ENCODE assay signal across 11 cellular contexts in genomic region chr1:61241864-61242472, GRCh38.
DNase-seq lines count a peak whose midpoint lies in the region; FAIRE-seq and TF ChIP-seq lines count a peak whose summit lies in the region.
"Had no signal": no experiment of that assay in that cellular context is flagged by ENCODE, and none has a peak within 500 bp of the region (broad histone marks: within the 10 kb centered on the region; RNA-seq: fewer than 3 reads in every experiment).

No MANE protein-coding gene starts in this region.

- H3K4me3 ChIP-seq in endothelial cell of umbilical vein (replicated peaks in 1 of 3; ENCODE audit: insufficient read depth in 1 of 3, low read depth in 1 of 3, low read length in 3 of 3) (no peak overlapping the region), mesenchymal stem cell (ENCODE audit: insufficient read depth in 1 of 2, low read depth in 1 of 2, low read length in 2 of 2) (peak overlapping the region in 1 of 2 experiments; percentile 65), thyroid gland (replicated peaks in 1 of 3) (no peak overlapping the region)

- no peak overlapping the region for H2BK12ac ChIP-seq in mesenchymal stem cell (ENCODE audit: low read length in 2 of 2)

- no peaks in the 10 kb centered on the region for H3K79me2 ChIP-seq in endothelial cell of umbilical vein (ENCODE audit: control insufficient read depth, insufficient read depth, low read length)

- H3K36me3 ChIP-seq in endothelial cell of umbilical vein (ENCODE audit: control insufficient read depth in 2 of 2, extremely low read depth in 1 of 2, insufficient read depth in 2 of 2, low read length in 2 of 2) (no peaks in the 10 kb centered on the region), mesenchymal stem cell (ENCODE audit: control insufficient read depth in 1 of 2, insufficient read depth in 2 of 2, low read depth in 1 of 2, low read length in 2 of 2) (no peaks in the 10 kb centered on the region), thyroid gland (no peaks in the 10 kb centered on the region)

- TF ChIP-seq POLR2A in endothelial cell of umbilical vein (IDR thresholded peaks at IDR 0.05; ENCODE audit: low read depth, low read length) (no peak), thyroid gland (IDR thresholded peaks at IDR 0.05) (no peak)

- no peak for FAIRE-seq in endothelial cell of umbilical vein (lab: Jason Lieb, UNC)

- no peak overlapping the region for H3K9ac ChIP-seq in endothelial cell of umbilical vein (replicated peaks; ENCODE audit: extremely low read depth, insufficient read depth, low read length)
- H3K9ac ChIP-seq in mesenchymal stem cell (ENCODE audit: low read length), result peak overlapping the region; percentile 66

- no TSS peak for BruUV-seq in endothelial cell of umbilical vein (replicated peaks; lab: Mats Ljungman, UMichigan)

- H3K27ac ChIP-seq in endothelial cell of umbilical vein (ENCODE audit: insufficient read depth, low read depth, low read length) (no peak overlapping the region), mesenchymal stem cell (ENCODE audit: low read length, poor library complexity, severe bottlenecking) (no peak overlapping the region), thyroid gland (peak overlapping the region; percentile 50 to 71 (median 67))

- no peak for TF ChIP-seq CTCF in endothelial cell of umbilical vein (IDR thresholded peaks at IDR 0.05; ENCODE audit: extremely low read depth in 1 of 2, insufficient read depth in 1 of 2, low read depth in 1 of 2, low read length in 2 of 2)
- TF ChIP-seq CTCF in thyroid gland (IDR thresholded peaks at IDR 0.05), result peak in 1 of 6 experiments; percentile 2

- POLR2A ChIA-PET in endothelial cell of umbilical vein (lab: Charles Lee), result no interaction called here

- H3K23ac ChIP-seq in mesenchymal stem cell (ENCODE audit: low read length in 2 of 2), result no peak overlapping the region

- H3K9me1 ChIP-seq in endothelial cell of umbilical vein (replicated peaks; ENCODE audit: control insufficient read depth, extremely low read depth, insufficient read depth, low read length), result no peaks in the 10 kb centered on the region

- no peaks in the 10 kb centered on the region for H3K79me1 ChIP-seq in mesenchymal stem cell (replicated peaks; ENCODE audit: low read length, poor library complexity, severe bottlenecking)

- intact Hi-C loops in endothelial cell of umbilical vein (cut with micrococcal nuclease) (no loop called here), thyroid gland (cut with DNase I) (no loop called here)

- no peak overlapping the region for H4K8ac ChIP-seq in mesenchymal stem cell (ENCODE audit: low read length)

- H3K4me1 ChIP-seq in endothelial cell of umbilical vein (ENCODE audit: control insufficient read depth, extremely low read depth, insufficient read depth, low read length) (peaks cover 7% of the 10 kb centered on the region), mesenchymal stem cell (ENCODE audit: control insufficient read depth, insufficient read depth, low read depth, low read length) (peaks cover 2% of the 10 kb centered on the region), thyroid gland (peaks cover 28 to 34% of the 10 kb centered on the region in 2 donors)

- H2BK15ac ChIP-seq in mesenchymal stem cell (ENCODE audit: low read depth, poor library complexity, severe bottlenecking), result no peak overlapping the region

- no peak overlapping the region for H2AK5ac ChIP-seq in mesenchymal stem cell (ENCODE audit: low read length, severe bottlenecking)

- no peak overlapping the region for H2BK5ac ChIP-seq in mesenchymal stem cell (ENCODE audit: low read depth, low read length, poor library complexity, severe bottlenecking)

- no peak overlapping the region for H3K18ac ChIP-seq in mesenchymal stem cell (ENCODE audit: low read depth in 1 of 2, low read length in 2 of 2)

- no peak overlapping the region for H3K4ac ChIP-seq in mesenchymal stem cell (ENCODE audit: low read depth in 1 of 2, low read length in 2 of 2)

- dilution Hi-C loops in endothelial cell of umbilical vein (cut with MboI; ENCODE audit: extremely low pct_ligation_motif_present, low sequenced_read_pairs), result no loop called here

- H3K4me2 ChIP-seq in endothelial cell of umbilical vein (ENCODE audit: insufficient read depth, low read length) (no peak overlapping the region), mesenchymal stem cell (ENCODE audit: low read length, poor library complexity, severe bottlenecking) (no peak overlapping the region)

- H2AFZ ChIP-seq in endothelial cell of umbilical vein (ENCODE audit: low read depth, low read length), result no peak overlapping the region
- no peak overlapping the region for H2AFZ ChIP-seq in mesenchymal stem cell (ENCODE audit: low read depth, low read length)

- H2BK120ac ChIP-seq in mesenchymal stem cell (ENCODE audit: low read depth, low read length), result no peak overlapping the region

- 92% methylated on average over 4 of the region's 4 CpGs for WGBS in mesenchymal stem cell
- WGBS in thyroid gland, 2 donors, result 49 to 50% methylated on average over 4 of the region's 4 CpGs

- H4K91ac ChIP-seq in mesenchymal stem cell (ENCODE audit: low read length), result no peak overlapping the region

- CTCF ChIA-PET in endothelial cell of umbilical vein (lab: Charles Lee), result interaction anchor here (0.5 to 4.0 kb wide), 4 partner anchors 13 to 193 kb away, joined by 3 to 15 read pairs (median 4); no protein-coding TSS in a partner anchor

- H3K27me3 ChIP-seq in endothelial cell of umbilical vein (ENCODE audit: control insufficient read depth in 2 of 2, insufficient read depth in 2 of 2, low read length in 2 of 2) (no peaks in the 10 kb centered on the region), mesenchymal stem cell (ENCODE audit: control insufficient read depth in 1 of 2, insufficient read depth in 1 of 2, low read length in 2 of 2) (no peaks in the 10 kb centered on the region), thyroid gland (no peaks in the 10 kb centered on the region)

- no peaks in the 10 kb centered on the region for H4K20me1 ChIP-seq in endothelial cell of umbilical vein (replicated peaks; ENCODE audit: control insufficient read depth, extremely low read depth, insufficient read depth, low read length)

- no peak overlapping the region for H3K14ac ChIP-seq in mesenchymal stem cell (ENCODE audit: low read length in 2 of 2)

- DNase-seq in NCI-H446 treated with DMSO at 0.1 percent for 48 hours (lab: John Stamatoyannopoulos, UW), result peak; percentile 78
- peak; percentile 46 for DNase-seq in endothelial cell of umbilical vein (ENCODE audit: low read depth, low spot score)
- no peak for DNase-seq in mesenchymal stem cell
- no peak for DNase-seq in thyroid gland
- no peak for DNase-seq in COLO829 (ENCODE audit: low spot score)
- no peak for DNase-seq in activated naive CD4-positive, alpha-beta T cell (lab: John Stamatoyannopoulos, UW)
- no peak for DNase-seq in OCI-M2 (lab: John Stamatoyannopoulos, UW; ENCODE audit: unreplicated experiment)
- DNase-seq in stimulated activated CD4-positive, alpha-beta T cell treated with anti-CD3 and anti-CD28 coated beads, Interleukin-4, amount 100 ng/mL, for 24 hours, result no peak
- DNase-seq: activated CD4-positive, alpha-beta T cell treated with anti-CD3 and anti-CD28 coated beads, Interleukin-2, amount 50 U/mL, for 48 hours; Karpas-422; stimulated activated naive B cell treated with anti-CD40 and anti-IgM and Interleukin-4, amounts not matched to agents 10 μg/mL and 1 μg/mL and 100 μg/mL, for 72 hours had no signal

- H3K9me3 ChIP-seq in endothelial cell of umbilical vein (replicated peaks; ENCODE audit: control insufficient read depth, insufficient read depth, low read length) (no peaks in the 10 kb centered on the region), mesenchymal stem cell (ENCODE audit: control insufficient read depth, low read length) (no peaks in the 10 kb centered on the region), thyroid gland (no peaks in the 10 kb centered on the region)

TF ChIP-seq in endothelial cell of umbilical vein, 7 proteins besides CTCF, POLR2A, EP300 and RAD21:
- TF ChIP-seq MAX (IDR thresholded peaks at IDR 0.05; ENCODE audit: insufficient read depth, insufficient read length) (no peak), JUN (IDR thresholded peaks at IDR 0.05; ENCODE audit: borderline replicate concordance, insufficient read depth, insufficient read length, low read depth) (no peak), FOS (IDR thresholded peaks at IDR 0.05; ENCODE audit: borderline replicate concordance, insufficient read depth, low read length) (no peak), GATA2 (IDR thresholded peaks at IDR 0.05; ENCODE audit: insufficient read depth, insufficient read length, low read depth, low read length) (no peak), EZH2 (IDR thresholded peaks at IDR 0.05; ENCODE audit: borderline replicate concordance, low read depth, low read length, severe bottlenecking) (no peak), MYC (IDR thresholded peaks at IDR 0.05; ENCODE audit: low read depth, low read length) (no peak), POLR2AphosphoS5 (IDR thresholded peaks at IDR 0.05; ENCODE audit: insufficient read depth, low read depth, low read length) (no peak)

Comparison
In these comparisons a context has a peak if more than half of its experiments do, and no peak if none do; other contexts are left out.
1. DNase-seq: peak in NCI-H446 treated with DMSO at 0.1 percent for 48 hours (single experiment) and endothelial cell of umbilical vein (single experiment); none in mesenchymal stem cell (single experiment), thyroid gland (0 of 2), COLO829 (single experiment), activated naive CD4-positive, alpha-beta T cell (0 of 4), OCI-M2 (single experiment) and stimulated activated CD4-positive, alpha-beta T cell treated with anti-CD3 and anti-CD28 coated beads, Interleukin-4, amount 100 ng/mL, for 24 hours (single experiment).
2. H3K27ac ChIP-seq: peak in thyroid gland (3 of 3); none in endothelial cell of umbilical vein (single experiment) and mesenchymal stem cell (single experiment).